Comparison of ENCODE assay signal across 34 cellular contexts in the genomic region with DNA sequence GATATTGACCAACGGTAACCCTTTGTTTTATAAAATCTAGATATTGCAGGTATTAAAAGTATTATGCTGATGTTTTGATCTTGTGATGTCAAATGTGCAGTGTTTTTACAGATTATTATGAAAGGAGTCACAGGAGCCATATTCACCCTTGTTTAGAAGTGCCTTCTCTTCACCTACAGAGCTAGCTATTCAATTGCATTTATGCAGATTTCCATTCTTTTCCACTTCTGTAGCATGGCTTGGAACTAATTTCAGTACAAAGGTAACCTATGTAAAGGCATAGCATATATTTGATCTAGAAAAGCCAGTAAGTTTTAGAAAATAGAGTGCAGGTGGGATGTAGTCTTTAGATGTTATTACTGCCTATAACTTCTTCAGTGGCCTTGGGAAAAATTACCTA.
"Had no signal": no experiment of that assay in that cellular context is flagged by ENCODE, and none has a peak within 500 bp of the region (broad histone marks: within the 10 kb centered on the region; RNA-seq: fewer than 3 reads in every experiment).

No MANE protein-coding gene starts in this region.

- H3K4me2 ChIP-seq: KMS-11 had no signal

- H3K4me3 ChIP-seq: MG63 had no signal

- H3K27ac ChIP-seq: KMS-11 had no signal

- H3K9me3 ChIP-seq: MG63 had no signal

- DNase-seq: Karpas-422, Kasumi-1, MG63, MM.1S, MV-4-11, NCI-H1048, NCI-H1092, NCI-H1092 treated with DMSO at 0.1 percent for 48 hours, NCI-H1105, NCI-H1105 treated with DMSO at 0.1 percent for 48 hours, NCI-H1417, NCI-H1417 treated with DMSO at 0.1 percent for 48 hours, NCI-H1436, NCI-H1436 treated with DMSO at 0.1 percent for 48 hours, NCI-H146, NCI-H1694, NCI-H1694 treated with DMSO at 0.1 percent for 48 hours, NCI-H187, NCI-H187 treated with DMSO at 0.1 percent for 48 hours, NCI-H1930, NCI-H2029, NCI-H2029 treated with DMSO at 0.1 percent for 48 hours, NCI-H2081, NCI-H2081 treated with DMSO at 0.1 percent for 48 hours, NCI-H2107, NCI-H2171, NCI-H2171 treated with DMSO at 0.1 percent for 48 hours, NCI-H2227 treated with DMSO at 0.1 percent for 48 hours, NCI-H226, NCI-H345, NCI-H446, NCI-H446 treated with DMSO at 0.1 percent for 48 hours, NCI-H510A had no signal

- H3K9ac ChIP-seq: KMS-11 had no signal

- H3K27me3 ChIP-seq: MG63 had no signal

- H3K36me3 ChIP-seq: MG63 had no signal
